8 cellular contexts compared by ENCODE assay signal in the genomic region with DNA sequence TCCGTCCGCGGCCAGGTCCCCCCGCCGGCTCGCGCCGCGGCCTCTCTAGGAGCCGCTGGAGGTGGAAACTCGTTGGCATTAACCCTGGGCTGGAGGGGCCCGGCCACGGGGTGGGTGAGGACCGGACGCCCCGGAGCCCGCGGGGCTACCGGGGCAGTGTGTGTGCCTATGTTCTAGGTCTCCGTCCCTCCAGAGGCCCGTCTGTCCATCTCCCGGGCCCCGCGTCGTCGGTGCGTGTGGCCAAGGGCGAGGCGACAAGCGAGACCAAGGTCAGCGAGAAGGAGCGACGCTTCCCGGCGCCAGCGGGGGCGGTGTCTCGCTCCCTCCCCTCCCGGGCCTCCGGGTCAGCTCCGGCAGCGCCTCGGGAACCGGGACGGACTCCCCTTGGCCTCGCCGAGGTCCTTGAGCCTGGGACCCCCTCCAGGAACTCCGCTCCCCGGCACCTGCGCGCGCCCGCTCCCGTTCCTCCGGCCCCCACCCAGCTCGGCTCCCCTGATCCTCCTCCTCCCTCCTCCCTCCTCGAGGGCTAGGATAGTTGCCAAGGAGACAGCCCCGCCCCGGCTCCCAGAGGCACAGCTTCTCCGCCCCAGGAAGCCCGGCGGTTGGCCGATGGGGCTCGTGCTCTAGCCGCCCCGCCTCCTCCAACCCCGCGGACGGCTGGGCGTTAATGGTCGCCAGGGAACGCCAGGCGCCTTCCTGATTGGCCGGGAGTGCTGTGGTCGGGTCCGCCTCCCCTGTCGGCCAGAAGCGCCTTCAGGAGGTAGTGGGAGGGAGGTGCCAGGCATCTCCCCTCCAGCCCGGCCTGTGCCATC. TPM values are rescaled to one million over a fixed set of nuclear protein-coding genes. Genes with fewer than 3 reads are reported as not detected.
DNase-seq lines count a peak whose midpoint lies in the region; ATAC-seq and TF ChIP-seq lines count a peak whose summit lies in the region.

No MANE protein-coding gene starts in this region.

- intact Hi-C loops in testis (cut with DNase I; ENCODE audit: low total_unique reads), result no loop called here

- peaks cover 0 to 5% of the 10 kb centered on the region in 2 donors for H3K36me3 Mint-ChIP-seq in activated naive CD4-positive, alpha-beta T cell treated with anti-CD3 and anti-CD28 coated beads, Interleukin-2, amount 50 U/mL, for 72 hours

- H3K4me2 ChIP-seq in SK-N-SH, result peak overlapping the region; percentile 94

- TF ChIP-seq RAD21 in SK-N-SH (IDR thresholded peaks at IDR 0.05; ENCODE audit: low read length), result peak; percentile 14; the same call in 1 of the 2 replicates

- H3K4me3 ChIP-seq in SK-N-SH (ENCODE audit: low read depth in 2 of 2, low read length in 1 of 2) (peak overlapping the region; percentile 80), testis (peak overlapping the region; percentile 89 to 96)

- H3K9ac ChIP-seq in SK-N-SH, result peak overlapping the region; percentile 96

- CTCF ChIA-PET in SK-N-SH (lab: Yijun Ruan, JAX), result interaction anchor here (0.8 to 2.5 kb wide), 8 partner anchors 9 to 97 kb away, joined by 3 to 15 read pairs (median 4); a partner anchor contains a TSS

- peak; percentile 76 for ATAC-seq in HG02588 (IDR thresholded peaks at IDR 0.05; ENCODE audit: unreplicated experiment)
- ATAC-seq in activated naive CD4-positive, alpha-beta T cell treated with anti-CD3 and anti-CD28 coated beads, Interleukin-2, amount 50 U/mL, for 72 hours, result peak; percentile 91
- ATAC-seq in omental fat pad (ENCODE audit: low FRiP score), result peak; percentile 96

- WGBS in SK-N-SH (ENCODE audit: low lambda C conversion rate), result 0% methylated on average over 1 of the region's 79 CpGs
- WGBS in testis, 2 donors, result 0% methylated on average over 2 to 74 of the region's 79 CpGs

- peak; percentile 62 for TF ChIP-seq POLR2A in GM10847 (IDR thresholded peaks at IDR 0.05; ENCODE audit: extremely low read depth, insufficient read length)
- no peak for TF ChIP-seq POLR2A in testis (IDR thresholded peaks at IDR 0.05)

- DNase-seq in NCI-H1092 (lab: John Stamatoyannopoulos, UW) (peak; percentile 98), SK-N-SH (peak; percentile 97), glomerular visceral epithelial cell (ENCODE audit: extremely low spot score) (peak; percentile 97), omental fat pad (ENCODE audit: low spot score) (peak; percentile 94), testis (peak; percentile 99)
- peak; percentile 93 to 95 for DNase-seq in activated naive CD4-positive, alpha-beta T cell treated with anti-CD3 and anti-CD28 coated beads, Interleukin-2, amount 50 U/mL, for 72 hours (ENCODE audit: low spot score in 2 of 2)

- peak overlapping the region; percentile 82; the same call in 1 of the 2 replicates for H2AFZ ChIP-seq in SK-N-SH (ENCODE audit: low read depth)

- H3K36me3 ChIP-seq in SK-N-SH (replicated peaks in 1 of 2; ENCODE audit: control insufficient read depth in 1 of 2, insufficient read depth in 2 of 2, low read length in 1 of 2), result peaks cover 10 to 12% of the 10 kb centered on the region in 2 experiments
- no peaks in the 10 kb centered on the region for H3K36me3 ChIP-seq in testis (ENCODE audit: low read depth, missing control alignments)

- peak overlapping the region; percentile 79 to 90 for H3K27ac Mint-ChIP-seq in activated naive CD4-positive, alpha-beta T cell treated with anti-CD3 and anti-CD28 coated beads, Interleukin-2, amount 50 U/mL, for 72 hours

- H3K9me3 ChIP-seq in SK-N-SH (no peaks in the 10 kb centered on the region), testis (no peaks in the 10 kb centered on the region)

- H3K27ac ChIP-seq in SK-N-SH (ENCODE audit: low read depth in 2 of 2, low read length in 1 of 2) (peak overlapping the region; percentile 94 to 98), testis (peak overlapping the region; percentile 96 to 99)

- no peaks in the 10 kb centered on the region for H3K9me3 Mint-ChIP-seq in activated naive CD4-positive, alpha-beta T cell treated with anti-CD3 and anti-CD28 coated beads, Interleukin-2, amount 50 U/mL, for 72 hours

- POLR2A ChIA-PET in SK-N-SH (lab: Yijun Ruan, JAX), result interaction anchor here (0.7 to 1.6 kb wide), 7 partner anchors 8 to 132 kb away, joined by 3 to 6 read pairs (median 3); a partner anchor contains a TSS

- peak in 1 of 2 experiments; percentile 22; a peak in 1 of 4 replicates for TF ChIP-seq EP300 in SK-N-SH (IDR thresholded peaks at IDR 0.05; ENCODE audit: borderline replicate concordance in 1 of 2, low read depth in 1 of 2, low read length in 1 of 2)

- no peaks in the 10 kb centered on the region for H3K9me2 ChIP-seq in SK-N-SH

- H3K4me1 ChIP-seq in SK-N-SH (ENCODE audit: control insufficient read depth in 1 of 2, insufficient read depth in 2 of 2, low read depth in 1 of 2, low read length in 1 of 2) (peaks cover 6 to 11% of the 10 kb centered on the region in 2 experiments; a peak in 3 of 4 replicates), testis (peaks cover 16% of the 10 kb centered on the region)

- peaks cover 3% of the 10 kb centered on the region for H3F3A ChIP-seq in SK-N-SH (replicated peaks; ENCODE audit: insufficient read depth)

- H3K27me3 ChIP-seq in SK-N-SH (ENCODE audit: insufficient read depth) (no peaks in the 10 kb centered on the region), testis (no peaks in the 10 kb centered on the region)

- H3K79me2 ChIP-seq in SK-N-SH (ENCODE audit: insufficient read depth), result no peaks in the 10 kb centered on the region

- TF ChIP-seq CTCF in SK-N-SH (IDR thresholded peaks at IDR 0.05), result peak; percentile 39
- TF ChIP-seq CTCF in omental fat pad (IDR thresholded peaks at IDR 0.05), result peak in 1 of 3 donors; percentile 8
- peak in 2 of 3 experiments; percentile 2 to 30 for TF ChIP-seq CTCF in testis (IDR thresholded peaks at IDR 0.05)

- no peaks in the 10 kb centered on the region for H4K20me1 ChIP-seq in SK-N-SH (ENCODE audit: insufficient read depth)

TF ChIP-seq in SK-N-SH, 30 proteins besides CTCF, POLR2A, EP300 and RAD21 (continues in another document):
- TF ChIP-seq GABPA (IDR thresholded peaks at IDR 0.05; ENCODE audit: low read depth) (peak; percentile 84), SMC3 (IDR thresholded peaks at IDR 0.05; ENCODE audit: low read depth, low read length) (peak; percentile 22; the same call in 1 of the 2 replicates), RXRA (IDR thresholded peaks at IDR 0.05; ENCODE audit: borderline replicate concordance, low read depth) (peak; percentile 18; the same call in 1 of the 2 replicates)

RNA-seq across cellular contexts. Expression of a gene that starts 0.7 kb away (rescaled TPM):
- 26.0 and 26.5 TPM in 2 replicates for polyA plus RNA-seq in SK-N-SH (2012; rRNA removed)
- 18.3 and 22.5 TPM in 2 replicates for polyA plus RNA-seq in SK-N-SH (2012; cell fraction: cytosol; rRNA removed)
- 40.2 and 40.7 TPM in 2 replicates for polyA plus RNA-seq in SK-N-SH (2012; cell fraction: nucleus; rRNA removed)
- 1 to 10 TPM; 2.3 to 9.3 TPM for total RNA-seq in activated naive CD4-positive, alpha-beta T cell treated with anti-CD3 and anti-CD28 coated beads, Interleukin-2, amount 50 U/mL, for 72 hours
- 10 to 100 TPM; 16.5 to 22.5 (median 18.6) TPM for total RNA-seq in omental fat pad
- 10 to 100 TPM; 52.2 to 64.3 TPM for total RNA-seq in testis
- 52.3 TPM for polyA plus RNA-seq in testis (ENCODE audit: insufficient read depth, low read depth, low replicate concordance)

RNA-seq across cellular contexts. Expression of a gene that starts 7.6 kb away (rescaled TPM):
- polyA plus RNA-seq in SK-N-SH (2012; rRNA removed), result 5.6 and 5.8 TPM in 2 replicates
- 4.4 and 5.5 TPM in 2 replicates for polyA plus RNA-seq in SK-N-SH (2012; cell fraction: cytosol; rRNA removed)
- 7.4 and 8.4 TPM in 2 replicates for polyA plus RNA-seq in SK-N-SH (2012; cell fraction: nucleus; rRNA removed)
- total RNA-seq in activated naive CD4-positive, alpha-beta T cell treated with anti-CD3 and anti-CD28 coated beads, Interleukin-2, amount 50 U/mL, for 72 hours, result 1 to 10 TPM; 4.5 to 8.2 TPM
- total RNA-seq in omental fat pad, result 10 to 100 TPM in 2 of 4 donors, 1 to 10 TPM in 2; 7.7 to 12.1 (median 10.4) TPM
- 10 to 100 TPM; 18.7 to 23.3 TPM for total RNA-seq in testis
- polyA plus RNA-seq in testis (ENCODE audit: insufficient read depth, low read depth, low replicate concordance), result 13.1 TPM

RNA-seq across cellular contexts. Expression of a gene that starts 31.1 kb away (rescaled TPM):
- polyA plus RNA-seq in SK-N-SH (2012; rRNA removed), result 2.8 and 3.4 TPM in 2 replicates
- 2.3 and 3.0 TPM in 2 replicates for polyA plus RNA-seq in SK-N-SH (2012; cell fraction: cytosol; rRNA removed)
- polyA plus RNA-seq in SK-N-SH (2012; cell fraction: nucleus; rRNA removed), result 5.2 and 7.8 TPM in 2 replicates
- 10 to 100 TPM; 11.1 to 11.6 TPM for total RNA-seq in activated naive CD4-positive, alpha-beta T cell treated with anti-CD3 and anti-CD28 coated beads, Interleukin-2, amount 50 U/mL, for 72 hours
- total RNA-seq in omental fat pad, result 10 to 100 TPM in 2 of 4 donors, 1 to 10 TPM in 2; 4.5 to 15.9 (median 10.1) TPM
- total RNA-seq in testis, result 10 to 100 TPM; 21.9 to 23.2 TPM
- 11.3 TPM for polyA plus RNA-seq in testis (ENCODE audit: insufficient read depth, low read depth, low replicate concordance)

RNA-seq across cellular contexts. Expression of a gene that starts 44.5 kb away (rescaled TPM):
- polyA plus RNA-seq in SK-N-SH (2012; rRNA removed) (9.1 and 13.4 TPM in 2 replicates), testis (ENCODE audit: insufficient read depth, low read depth, low replicate concordance) (38.5 TPM)
- 6.9 and 8.3 TPM in 2 replicates for polyA plus RNA-seq in SK-N-SH (2012; cell fraction: cytosol; rRNA removed)
- 17.1 and 29.2 TPM in 2 replicates for polyA plus RNA-seq in SK-N-SH (2012; cell fraction: nucleus; rRNA removed)
- 1 to 10 TPM; 7.2 TPM for total RNA-seq in activated naive CD4-positive, alpha-beta T cell treated with anti-CD3 and anti-CD28 coated beads, Interleukin-2, amount 50 U/mL, for 72 hours
- total RNA-seq in omental fat pad (10 to 100 TPM in 3 of 4 donors, 1 to 10 TPM in 1; 7.4 to 24.0 (median 13.3) TPM), testis (10 to 100 TPM; 21.7 to 54.6 TPM)

RNA-seq across cellular contexts. Expression of a gene that starts 54.5 kb away (rescaled TPM):
- polyA plus RNA-seq in SK-N-SH (2012; rRNA removed) (0.12 and 0.28 TPM in 2 replicates), testis (ENCODE audit: insufficient read depth, low read depth, low replicate concordance) (6.7 TPM)
- 0.04 and 0.12 TPM in 2 replicates for polyA plus RNA-seq in SK-N-SH (2012; cell fraction: cytosol; rRNA removed)
- 0.06 and 0.13 TPM in 2 replicates for polyA plus RNA-seq in SK-N-SH (2012; cell fraction: nucleus; rRNA removed)
- 100 to 1,000 TPM; 297 to 390 TPM for total RNA-seq in activated naive CD4-positive, alpha-beta T cell treated with anti-CD3 and anti-CD28 coated beads, Interleukin-2, amount 50 U/mL, for 72 hours
- total RNA-seq in omental fat pad (10 to 100 TPM in 1 of 4 donors, 1 to 10 TPM in 3; 1.5 to 20.2 (median 6.3) TPM), testis (1 to 10 TPM; 2.8 to 5.0 TPM)

Comparison
In these comparisons a context has a peak if more than half of its experiments do, and no peak if none do; other contexts are left out.
1. Peak in every context shown above with its lines: DNase-seq, ATAC-seq, H3K4me3 ChIP-seq and H3K27ac ChIP-seq.